ENCODE assay signal across 26 cellular contexts in genomic region chr11:112874959-112875358, GRCh38.
DNase-seq lines count a peak whose midpoint lies in the region; ATAC-seq, FAIRE-seq and TF ChIP-seq lines count a peak whose summit lies in the region.
"Had no signal": no experiment of that assay in that cellular context is flagged by ENCODE, and none has a peak within 500 bp of the region (broad histone marks: within the 10 kb centered on the region; RNA-seq: fewer than 3 reads in every experiment).

No MANE protein-coding gene starts in this region.

- no peak overlapping the region for H4K5ac ChIP-seq in H1 (ENCODE audit: insufficient read length, low read depth, low read length)

- H4K8ac ChIP-seq in H1 (ENCODE audit: extremely low read depth, insufficient read depth, low read length), result no peak overlapping the region

- no peaks in the 10 kb centered on the region for H3K9me3 Mint-ChIP-seq in activated CD8-positive, alpha-beta memory T cell treated with anti-CD3 and anti-CD28 coated beads, Interleukin-2, amount 10 ng/mL, durations not matched to agents 7 days and 5 days (ENCODE audit: low read depth)
- no peaks in the 10 kb centered on the region for H3K9me3 Mint-ChIP-seq in natural killer cell treated with Interleukin-12 subunit alpha and Interleukin-12 subunit beta and Interleukin-15 and Interleukin-18, amount 100 ng/mL, for 72 hours
- H3K9me3 Mint-ChIP-seq: CD8-positive, alpha-beta memory T cell had no signal

- no peaks in the 10 kb centered on the region for H3K79me2 ChIP-seq in H1 (ENCODE audit: control insufficient read depth in 1 of 2, insufficient read depth in 2 of 2, low read length in 2 of 2)

- H3K4me3 Mint-ChIP-seq in activated CD8-positive, alpha-beta memory T cell treated with anti-CD3 and anti-CD28 coated beads, Interleukin-2, amount 10 ng/mL, durations not matched to agents 7 days and 5 days, result peak overlapping the region; percentile 13
- peak overlapping the region; percentile 72 for H3K4me3 Mint-ChIP-seq in natural killer cell treated with Interleukin-12 subunit alpha and Interleukin-12 subunit beta and Interleukin-15 and Interleukin-18, amount 100 ng/mL, for 72 hours
- H3K4me3 Mint-ChIP-seq: CD4-positive, CD25-positive, alpha-beta regulatory T cell; CD8-positive, alpha-beta memory T cell; HFFc6 had no signal

- ATAC-seq in activated CD8-positive, alpha-beta memory T cell treated with anti-CD3 and anti-CD28 coated beads, Interleukin-2, amount 10 ng/mL, durations not matched to agents 7 days and 5 days, result peak; percentile 85
- ATAC-seq in natural killer cell treated with Interleukin-12 subunit alpha and Interleukin-12 subunit beta and Interleukin-15 and Interleukin-18, amount 100 ng/mL, for 72 hours, result peak; percentile 80 to 95
- ATAC-seq in GM21526 (IDR thresholded peaks at IDR 0.05; ENCODE audit: low FRiP score, unreplicated experiment), result no peak
- ATAC-seq: GM12878 had no signal

- no peak overlapping the region for H3K23ac ChIP-seq in H1 (ENCODE audit: insufficient read length)

- no peak for FAIRE-seq in H1 (lab: Jason Lieb, UNC)
- FAIRE-seq: A204.1, GM12878, GM19239, H54, HTR-8/SVneo had no signal

- TF ChIP-seq CTCF in H1 (IDR thresholded peaks at IDR 0.05; ENCODE audit: control extremely low read depth in 1 of 3, insufficient read depth in 1 of 3, low read depth in 1 of 3, low read length in 3 of 3), result no peak

- H3K14ac ChIP-seq in H1 (ENCODE audit: insufficient read length), result no peak overlapping the region

- H2AFZ ChIP-seq in H1 (ENCODE audit: low read length), result no peak overlapping the region
- H2AFZ ChIP-seq: GM23248 had no signal

- H2BK20ac ChIP-seq in H1 (ENCODE audit: low read length), result no peak overlapping the region

- peak overlapping the region; percentile 65; the same call in 1 of the 2 replicates for H2BK15ac ChIP-seq in H1 (ENCODE audit: low read length)

- H3K4me2 ChIP-seq in H1 (ENCODE audit: insufficient read depth in 1 of 2, low read depth in 2 of 2, low read length in 2 of 2), result no peak overlapping the region

- no peak for TF ChIP-seq EP300 in H1 (IDR thresholded peaks at IDR 0.05; ENCODE audit: borderline replicate concordance in 1 of 2, low read depth in 2 of 2, low read length in 2 of 2)

- peak; percentile 68 for DNase-seq in activated CD8-positive, alpha-beta memory T cell treated with anti-CD3 and anti-CD28 coated beads, Interleukin-2, amount 10 ng/mL, durations not matched to agents 7 days and 5 days
- DNase-seq in activated CD8-positive, alpha-beta memory T cell treated with anti-CD3 and anti-CD28 coated beads for 24 hours, result no peak
- no peak for DNase-seq in H1 (ENCODE audit: low read depth in 1 of 2, low spot score in 2 of 2)
- DNase-seq in natural killer cell treated with Interleukin-12 subunit alpha and Interleukin-12 subunit beta and Interleukin-15 and Interleukin-18, amount 100 ng/mL, for 72 hours (ENCODE audit: low spot score), result peak; percentile 67
- no peak for DNase-seq in activated naive CD4-positive, alpha-beta T cell treated with anti-CD3 and anti-CD28 coated beads, Interleukin-2, amount 50 U/mL, for 16 hours
- DNase-seq in HEK293T (ENCODE audit: extremely low spot score), result no peak
- DNase-seq: ACHN; BE2C; C1 segment of cervical spinal cord; CD4-positive, CD25-positive, alpha-beta regulatory T cell; CD8-positive, alpha-beta memory T cell; COR-L47; DMS 273 treated with DMSO at 0.1 percent for 48 hours; DMS53; DND-41; EL; GM23248; HCEC 1CT; HFFc6; IMR-90 had no signal

- H2BK5ac ChIP-seq in H1 (ENCODE audit: low read depth, low read length), result no peak overlapping the region

- H3K4me3 ChIP-seq in H1 (ENCODE audit: extremely low read depth in 1 of 4, insufficient read depth in 2 of 4, low read depth in 3 of 4, low read length in 4 of 4), result no peak overlapping the region
- H3K4me3 ChIP-seq: GM12878, GM23248 had no signal

- H3K56ac ChIP-seq in H1 (replicated peaks; ENCODE audit: insufficient read length, low read depth, low read length), result no peak overlapping the region

- H3K27me3 Mint-ChIP-seq in activated CD8-positive, alpha-beta memory T cell treated with anti-CD3 and anti-CD28 coated beads, Interleukin-2, amount 10 ng/mL, durations not matched to agents 7 days and 5 days, result peaks cover 15% of the 10 kb centered on the region
- H3K27me3 Mint-ChIP-seq in natural killer cell treated with Interleukin-12 subunit alpha and Interleukin-12 subunit beta and Interleukin-15 and Interleukin-18, amount 100 ng/mL, for 72 hours, result no peaks in the 10 kb centered on the region
- H3K27me3 Mint-ChIP-seq: CD4-positive, CD25-positive, alpha-beta regulatory T cell had no signal

- H3K9ac ChIP-seq in H1 (replicated peaks in 1 of 4; ENCODE audit: extremely low read depth in 1 of 4, low read depth in 3 of 4, low read length in 3 of 4), result no peak overlapping the region
- H3K9ac ChIP-seq: GM23248 had no signal

- H2BK12ac ChIP-seq in H1 (ENCODE audit: low read depth, low read length), result peak overlapping the region; percentile 75; the same call in 1 of the 2 replicates

- H3K4ac ChIP-seq in H1 (replicated peaks; ENCODE audit: insufficient read length, low read depth, low read length), result no peak overlapping the region

- H2AK5ac ChIP-seq in H1 (ENCODE audit: low read depth, low read length), result no peak overlapping the region

- H3K27ac ChIP-seq in H1 (ENCODE audit: low read depth, low read length), result no peak overlapping the region
- H3K27ac ChIP-seq: GM23248 had no signal

- no peak for TF ChIP-seq POLR2A in H1 (IDR thresholded peaks at IDR 0.05; ENCODE audit: control extremely low read depth in 1 of 2, low read depth in 2 of 2, low read length in 2 of 2)

- H4K91ac ChIP-seq in H1 (replicated peaks; ENCODE audit: insufficient read length, low read length), result no peak overlapping the region

- H3K79me1 ChIP-seq in H1 (ENCODE audit: low read depth, low read length), result no peaks in the 10 kb centered on the region

- no peaks in the 10 kb centered on the region for H3K36me3 ChIP-seq in H1 (ENCODE audit: control insufficient read depth in 2 of 4, insufficient read depth in 4 of 4, low read length in 3 of 4)
- H3K36me3 ChIP-seq: BE2C had no signal

- no peaks in the 10 kb centered on the region for H3K23me2 ChIP-seq in H1 (ENCODE audit: low read depth, low read length)

- POLR2A ChIA-PET in H1 (lab: Charles Lee; ENCODE audit: partially characterized antibody) (no interaction called here), HEK293T (lab: Yijun Ruan, JAX) (no interaction called here)

- no peaks in the 10 kb centered on the region for H3K9me3 ChIP-seq in H1 (ENCODE audit: insufficient read depth in 2 of 2, low read depth in 1 of 2, low read length in 1 of 2)
- H3K9me3 ChIP-seq: BE2C had no signal

- no peak overlapping the region for H2BK120ac ChIP-seq in H1 (replicated peaks; ENCODE audit: low read depth, low read length)

- TF ChIP-seq RAD21 in H1 (IDR thresholded peaks at IDR 0.05 in 1 of 2, conservative IDR thresholded peaks at IDR 0.05 in 1 of 2; ENCODE audit: low read depth in 2 of 2, low read length in 2 of 2), result no peak

- no peak overlapping the region for H3K18ac ChIP-seq in H1 (ENCODE audit: extremely low read depth, low read length)

- H3K36me3 Mint-ChIP-seq in activated CD8-positive, alpha-beta memory T cell treated with anti-CD3 and anti-CD28 coated beads, Interleukin-2, amount 10 ng/mL, durations not matched to agents 7 days and 5 days, result peaks cover 4% of the 10 kb centered on the region
- H3K36me3 Mint-ChIP-seq in natural killer cell treated with Interleukin-12 subunit alpha and Interleukin-12 subunit beta and Interleukin-15 and Interleukin-18, amount 100 ng/mL, for 72 hours, result no peaks in the 10 kb centered on the region
- H3K36me3 Mint-ChIP-seq: CD4-positive, CD25-positive, alpha-beta regulatory T cell; CD8-positive, alpha-beta memory T cell had no signal

- no peaks in the 10 kb centered on the region for H4K20me1 ChIP-seq in H1 (replicated peaks in 1 of 2; ENCODE audit: control insufficient read depth in 1 of 2, insufficient read depth in 2 of 2, low read length in 2 of 2)

- 95% methylated on average over 3 of the region's 3 CpGs; no CpG with 5 or more reads in 1 of the 2 experiments for WGBS in H1 (ENCODE audit: extremely low coverage in 1 of 2, insufficient coverage in 1 of 2, insufficient read length in 1 of 2, insufficient replicate concordance in 2 of 2, low coverage in 1 of 2, low lambda C conversion rate in 2 of 2, missing lambda C conversion rate in 1 of 2), 2 experiments

- peaks cover 0 to 11% (median 3%) of the 10 kb centered on the region in 4 experiments; a peak in 6 of 7 replicates for H3K4me1 ChIP-seq in H1 (replicated peaks in 1 of 4; ENCODE audit: control insufficient read depth in 3 of 4, insufficient read depth in 4 of 4, low read length in 3 of 4)

- no peaks in the 10 kb centered on the region for H3K27me3 ChIP-seq in H1 (replicated peaks in 1 of 4; ENCODE audit: control insufficient read depth in 3 of 4, extremely low read depth in 1 of 4, insufficient read depth in 3 of 4, low read length in 3 of 4)
- H3K27me3 ChIP-seq: BE2C had no signal

- H3K27ac Mint-ChIP-seq in activated CD8-positive, alpha-beta memory T cell treated with anti-CD3 and anti-CD28 coated beads, Interleukin-2, amount 10 ng/mL, durations not matched to agents 7 days and 5 days, result peak overlapping the region; percentile 88
- peak overlapping the region in 1 of 2 donors; percentile 75 for H3K27ac Mint-ChIP-seq in natural killer cell treated with Interleukin-12 subunit alpha and Interleukin-12 subunit beta and Interleukin-15 and Interleukin-18, amount 100 ng/mL, for 72 hours
- H3K27ac Mint-ChIP-seq: CD4-positive, CD25-positive, alpha-beta regulatory T cell; HFFc6 had no signal

- peaks cover 54% of the 10 kb centered on the region for H3K4me1 Mint-ChIP-seq in activated CD8-positive, alpha-beta memory T cell treated with anti-CD3 and anti-CD28 coated beads, Interleukin-2, amount 10 ng/mL, durations not matched to agents 7 days and 5 days
- H3K4me1 Mint-ChIP-seq in natural killer cell treated with Interleukin-12 subunit alpha and Interleukin-12 subunit beta and Interleukin-15 and Interleukin-18, amount 100 ng/mL, for 72 hours (ENCODE audit: low read depth in 2 of 2), result peaks cover 41 to 66% of the 10 kb centered on the region in 2 donors
- H3K4me1 Mint-ChIP-seq: CD4-positive, CD25-positive, alpha-beta regulatory T cell had no signal

- CTCF ChIA-PET in activated CD8-positive, alpha-beta memory T cell treated with anti-CD3 and anti-CD28 coated beads, Interleukin-2, amount 10 ng/mL, durations not matched to agents 7 days and 5 days (lab: Charles Lee), result no interaction called here
- CTCF ChIA-PET in H1 (lab: Charles Lee; ENCODE audit: partially characterized antibody), result interaction anchor here (1.0 to 1.4 kb wide), 2 partner anchors 28 to 421 kb away, joined by 3 read pairs; no protein-coding TSS in a partner anchor
- CTCF ChIA-PET in HEK293T (lab: Yijun Ruan, JAX), result no interaction called here

TF ChIP-seq in H1, 55 proteins besides CTCF, POLR2A, EP300 and RAD21 (continues in another document):
- no peak for TF ChIP-seq POU5F1 (IDR thresholded peaks at IDR 0.05; ENCODE audit: low read depth, low read length)
- TF ChIP-seq EGR1 (IDR thresholded peaks at IDR 0.05; ENCODE audit: borderline replicate concordance, low read depth, low read length), result no peak

TF ChIP-seq in HEK293T, 16 proteins besides CTCF, POLR2A, EP300 and RAD21:
- TF ChIP-seq L3MBTL2 (conservative IDR thresholded peaks at IDR 0.05) (no peak), SP1 (IDR thresholded peaks at IDR 0.05) (no peak), NFRKB (IDR thresholded peaks at IDR 0.05) (no peak), CTBP1 (IDR thresholded peaks at IDR 0.05; ENCODE audit: borderline replicate concordance) (no peak)

Comparison
In these comparisons a context has a peak if more than half of its experiments do, and no peak if none do; other contexts are left out.
1. DNase-seq: peak in activated CD8-positive, alpha-beta memory T cell treated with anti-CD3 and anti-CD28 coated beads, Interleukin-2, amount 10 ng/mL, durations not matched to agents 7 days and 5 days (single experiment) and natural killer cell treated with Interleukin-12 subunit alpha and Interleukin-12 subunit beta and Interleukin-15 and Interleukin-18, amount 100 ng/mL, for 72 hours (single experiment); none in activated CD8-positive, alpha-beta memory T cell treated with anti-CD3 and anti-CD28 coated beads for 24 hours (single experiment), H1 (0 of 2), activated naive CD4-positive, alpha-beta T cell treated with anti-CD3 and anti-CD28 coated beads, Interleukin-2, amount 50 U/mL, for 16 hours (single experiment) and HEK293T (single experiment).